In the genomic region with DNA sequence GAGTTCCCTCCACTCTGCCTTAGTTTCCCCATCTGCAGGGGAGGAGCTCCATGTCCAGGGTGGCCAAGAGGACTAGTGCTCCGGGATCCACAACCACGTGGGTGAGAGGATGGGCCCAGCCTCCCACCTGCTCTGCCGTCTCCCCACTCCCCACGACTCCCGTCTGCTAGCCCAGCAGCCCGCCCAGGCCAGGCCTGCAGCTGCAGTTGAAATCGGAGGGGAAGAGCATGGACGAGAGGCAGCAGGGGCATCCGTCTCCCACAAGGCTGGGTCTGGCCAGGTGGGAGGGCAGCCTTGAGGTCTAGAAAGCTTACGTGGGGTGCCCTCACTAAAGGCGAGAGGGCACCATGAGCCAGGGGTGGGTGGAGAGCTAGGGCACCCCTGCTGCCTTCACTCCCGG, we compare ENCODE assay signal across 17 cellular contexts. TPM values are rescaled to one million over a fixed set of nuclear protein-coding genes. Genes with fewer than 3 reads are reported as not detected.
DNase-seq lines count a peak whose midpoint lies in the region; ATAC-seq, FAIRE-seq and TF ChIP-seq lines count a peak whose summit lies in the region.
"Had no signal": no experiment of that assay in that cellular context is flagged by ENCODE, and none has a peak within 500 bp of the region (broad histone marks: within the 10 kb centered on the region; RNA-seq: fewer than 3 reads in every experiment).

No MANE protein-coding gene starts in this region.

- peaks cover 3% of the 10 kb centered on the region; the same call in 1 of the 2 replicates for H3K23me2 ChIP-seq in H1 (ENCODE audit: low read depth, low read length)

- intact Hi-C loops in left ventricle myocardium superior (cut with micrococcal nuclease): no loop called here

- H3K4me1 Mint-ChIP-seq in T-helper 17 cell: peaks cover 55% of the 10 kb centered on the region
- peaks cover 25 to 61% (median 43%) of the 10 kb centered on the region in 4 donors for H3K4me1 Mint-ChIP-seq in naive thymus-derived CD8-positive, alpha-beta T cell

- H3K9me3 Mint-ChIP-seq in naive thymus-derived CD8-positive, alpha-beta T cell: no peaks in the 10 kb centered on the region
- H3K9me3 Mint-ChIP-seq: CD4-positive, CD25-positive, alpha-beta regulatory T cell; HFFc6 had no signal

- ATAC-seq in left ventricle myocardium superior (no peak), T-helper 17 cell (no peak)
- no peak for ATAC-seq in naive thymus-derived CD8-positive, alpha-beta T cell
- ATAC-seq: GM12878 had no signal

- no peak for DNase-seq in cardiac muscle cell (ENCODE audit: low read depth in 1 of 2, low spot score in 1 of 2)
- DNase-seq in left ventricle myocardium superior: no peak
- no peak for DNase-seq in T-helper 17 cell
- DNase-seq in H1 (ENCODE audit: low read depth in 1 of 2, low spot score in 2 of 2): no peak
- DNase-seq in neuronal stem cell (ENCODE audit: low spot score): no peak
- no peak for DNase-seq in NCI-H1417 treated with DMSO at 0.1 percent for 48 hours (lab: John Stamatoyannopoulos, UW)
- DNase-seq in naive thymus-derived CD8-positive, alpha-beta T cell: no peak
- no peak for DNase-seq in activated T-cell treated with anti-CD3 and anti-CD28 coated beads for 4 hours
- DNase-seq: CD4-positive, CD25-positive, alpha-beta regulatory T cell; DMS79; GOT3; HCEC 1CT; HFFc6; IMR-90 had no signal

- H2BK20ac ChIP-seq in H1 (ENCODE audit: low read length): no peak overlapping the region

- no peak for FAIRE-seq in H1 (lab: Jason Lieb, UNC)
- FAIRE-seq: GM12878 had no signal

- H4K5ac ChIP-seq in H1 (ENCODE audit: insufficient read length, low read depth, low read length): no peak overlapping the region

- CTCF ChIA-PET in H1 (lab: Charles Lee; ENCODE audit: partially characterized antibody): interaction anchor here (0.9 to 1.9 kb wide), 13 partner anchors 10 to 305 kb away, joined by 3 to 7 read pairs (median 4); no protein-coding TSS in a partner anchor

- H3K27ac ChIP-seq in cardiac muscle cell (peak overlapping the region; percentile 1), H1 (ENCODE audit: low read depth, low read length) (no peak overlapping the region), neuronal stem cell (replicated peaks; ENCODE audit: low read length) (no peak overlapping the region)
- H3K27ac ChIP-seq: 22Rv1, HL-60 had no signal

- H3K4me2 ChIP-seq in H1 (ENCODE audit: insufficient read depth in 1 of 2, low read depth in 2 of 2, low read length in 2 of 2): no peak overlapping the region
- no peak overlapping the region for H3K4me2 ChIP-seq in neuronal stem cell (ENCODE audit: insufficient read depth, low read length, poor library complexity, severe bottlenecking)

- no peak for TF ChIP-seq POLR2A in H1 (IDR thresholded peaks at IDR 0.05; ENCODE audit: control extremely low read depth in 1 of 2, low read depth in 2 of 2, low read length in 2 of 2)

- H3K9me3 ChIP-seq in cardiac muscle cell (ENCODE audit: low read depth) (no peaks in the 10 kb centered on the region), T-helper 17 cell (ENCODE audit: control insufficient read depth, low read length, poor library complexity, severe bottlenecking) (no peaks in the 10 kb centered on the region), H1 (ENCODE audit: insufficient read depth in 2 of 2, low read depth in 1 of 2, low read length in 1 of 2) (no peaks in the 10 kb centered on the region), neuronal stem cell (replicated peaks in 1 of 2; ENCODE audit: control insufficient read depth in 2 of 2, insufficient read depth in 1 of 2, low read depth in 1 of 2, low read length in 2 of 2) (no peaks in the 10 kb centered on the region)

- H3K27ac Mint-ChIP-seq in T-helper 17 cell: peak overlapping the region; percentile 68
- H3K27ac Mint-ChIP-seq in naive thymus-derived CD8-positive, alpha-beta T cell: peak overlapping the region in 1 of 10 donors; percentile 58
- H3K27ac Mint-ChIP-seq: CD4-positive, CD25-positive, alpha-beta regulatory T cell; HFFc6 had no signal

- H2BK5ac ChIP-seq in H1 (ENCODE audit: low read depth, low read length) (no peak overlapping the region), neuronal stem cell (ENCODE audit: low read length) (no peak overlapping the region)

- no peak overlapping the region for H3K4me3 Mint-ChIP-seq in T-helper 17 cell
- H3K4me3 Mint-ChIP-seq in naive thymus-derived CD8-positive, alpha-beta T cell: no peak overlapping the region
- H3K4me3 Mint-ChIP-seq: HFFc6 had no signal

- no peaks in the 10 kb centered on the region for H4K20me1 ChIP-seq in H1 (replicated peaks in 1 of 2; ENCODE audit: control insufficient read depth in 1 of 2, insufficient read depth in 2 of 2, low read length in 2 of 2)

- no peaks in the 10 kb centered on the region for H3K27me3 ChIP-seq in cardiac muscle cell
- peaks cover 0 to 3% (median 1%) of the 10 kb centered on the region in 4 experiments; a peak in 3 of 7 replicates for H3K27me3 ChIP-seq in H1 (replicated peaks in 1 of 4; ENCODE audit: control insufficient read depth in 3 of 4, extremely low read depth in 1 of 4, insufficient read depth in 3 of 4, low read length in 3 of 4)
- no peaks in the 10 kb centered on the region for H3K27me3 ChIP-seq in neuronal stem cell (ENCODE audit: control insufficient read depth in 3 of 3, insufficient read depth in 3 of 3, low read depth in 1 of 3, low read length in 3 of 3)

- no peak overlapping the region for H2AFZ ChIP-seq in H1 (ENCODE audit: low read length)
- H2AFZ ChIP-seq in neuronal stem cell (ENCODE audit: low read length): no peak overlapping the region

- no peaks in the 10 kb centered on the region for H3K79me2 ChIP-seq in H1 (ENCODE audit: control insufficient read depth in 1 of 2, insufficient read depth in 2 of 2, low read length in 2 of 2)

- TF ChIP-seq EP300 in H1 (IDR thresholded peaks at IDR 0.05; ENCODE audit: borderline replicate concordance in 1 of 2, low read depth in 2 of 2, low read length in 2 of 2): no peak

- POLR2A ChIA-PET in H1 (lab: Charles Lee; ENCODE audit: partially characterized antibody): interaction anchor here (0.9 kb wide), 1 partner anchor 13 kb away, joined by 5 read pairs; no protein-coding TSS in a partner anchor
- POLR2A ChIA-PET in naive thymus-derived CD8-positive, alpha-beta T cell (lab: Charles Lee): interaction anchor here (2.5 to 8.0 kb wide), 2 partner anchors 10 to 38 kb away, joined by 12 to 128 read pairs; no protein-coding TSS in a partner anchor

- H3K4ac ChIP-seq in H1 (replicated peaks; ENCODE audit: insufficient read length, low read depth, low read length) (no peak overlapping the region), neuronal stem cell (ENCODE audit: low read length) (peak overlapping the region; percentile 62)

- H3K23ac ChIP-seq in H1 (ENCODE audit: insufficient read length) (no peak overlapping the region), neuronal stem cell (ENCODE audit: low read depth, low read length, poor library complexity) (peak overlapping the region; percentile 5)

- no peaks in the 10 kb centered on the region for H3K27me3 Mint-ChIP-seq in T-helper 17 cell
- H3K27me3 Mint-ChIP-seq in naive thymus-derived CD8-positive, alpha-beta T cell: no peaks in the 10 kb centered on the region
- H3K27me3 Mint-ChIP-seq: CD4-positive, CD25-positive, alpha-beta regulatory T cell had no signal

- H3K36me3 Mint-ChIP-seq in T-helper 17 cell (ENCODE audit: low read depth): no peaks in the 10 kb centered on the region
- peaks cover 0 to 9% (median 0%) of the 10 kb centered on the region in 3 donors for H3K36me3 Mint-ChIP-seq in naive thymus-derived CD8-positive, alpha-beta T cell

- no peaks in the 10 kb centered on the region for H3K79me1 ChIP-seq in H1 (ENCODE audit: low read depth, low read length)
- no peaks in the 10 kb centered on the region for H3K79me1 ChIP-seq in neuronal stem cell (ENCODE audit: low read depth, low read length)

- H3K4me3 ChIP-seq in cardiac muscle cell: no peak overlapping the region
- no peak overlapping the region for H3K4me3 ChIP-seq in H1 (ENCODE audit: extremely low read depth in 1 of 4, insufficient read depth in 2 of 4, low read depth in 3 of 4, low read length in 4 of 4)
- H3K4me3 ChIP-seq in neuronal stem cell (ENCODE audit: low read length in 2 of 2): no peak overlapping the region
- H3K4me3 ChIP-seq: GM12878 had no signal

- H3K14ac ChIP-seq in H1 (ENCODE audit: insufficient read length) (no peak overlapping the region), neuronal stem cell (ENCODE audit: low read length) (peak overlapping the region; percentile 48)

- H4K8ac ChIP-seq in H1 (ENCODE audit: extremely low read depth, insufficient read depth, low read length): no peak overlapping the region
- H4K8ac ChIP-seq in neuronal stem cell (ENCODE audit: low read depth, low read length): no peak overlapping the region

- TF ChIP-seq RAD21 in H1 (IDR thresholded peaks at IDR 0.05 in 1 of 2, conservative IDR thresholded peaks at IDR 0.05 in 1 of 2; ENCODE audit: low read depth in 2 of 2, low read length in 2 of 2): no peak

- no peak overlapping the region for H2BK120ac ChIP-seq in H1 (replicated peaks; ENCODE audit: low read depth, low read length)
- no peak overlapping the region for H2BK120ac ChIP-seq in neuronal stem cell (ENCODE audit: low read depth, low read length)

- no peak overlapping the region for H3K18ac ChIP-seq in H1 (ENCODE audit: extremely low read depth, low read length)
- peak overlapping the region; percentile 5 for H3K18ac ChIP-seq in neuronal stem cell (ENCODE audit: low read length)

- no peak overlapping the region for H2AK5ac ChIP-seq in H1 (ENCODE audit: low read depth, low read length)
- H2AK5ac ChIP-seq in neuronal stem cell (ENCODE audit: low read depth, low read length): peak overlapping the region; percentile 82

- no peak overlapping the region for H3K56ac ChIP-seq in H1 (replicated peaks; ENCODE audit: insufficient read length, low read depth, low read length)

- H3K36me3 ChIP-seq in cardiac muscle cell (no peaks in the 10 kb centered on the region), H1 (ENCODE audit: control insufficient read depth in 2 of 4, insufficient read depth in 4 of 4, low read length in 3 of 4) (no peaks in the 10 kb centered on the region), neuronal stem cell (replicated peaks in 1 of 2; ENCODE audit: control insufficient read depth in 2 of 2, insufficient read depth in 2 of 2, low read length in 2 of 2) (no peaks in the 10 kb centered on the region)

- no peak overlapping the region for H4K91ac ChIP-seq in H1 (replicated peaks; ENCODE audit: insufficient read length, low read length)
- no peak overlapping the region for H4K91ac ChIP-seq in neuronal stem cell (ENCODE audit: low read depth, low read length, poor library complexity)

- H3K4me1 ChIP-seq in cardiac muscle cell (ENCODE audit: low read depth) (peaks cover 21% of the 10 kb centered on the region), H1 (replicated peaks in 1 of 4; ENCODE audit: control insufficient read depth in 3 of 4, insufficient read depth in 4 of 4, low read length in 3 of 4) (peaks cover 0 to 20% (median 3%) of the 10 kb centered on the region in 4 experiments; a peak in 6 of 7 replicates), neuronal stem cell (ENCODE audit: control insufficient read depth in 2 of 2, insufficient read depth in 1 of 2, low read depth in 1 of 2, low read length in 2 of 2) (peaks cover 13 to 30% of the 10 kb centered on the region in 2 donors)

- WGBS in H1 (ENCODE audit: extremely low coverage in 1 of 2, insufficient coverage in 1 of 2, insufficient read length in 1 of 2, insufficient replicate concordance in 2 of 2, low coverage in 1 of 2, low lambda C conversion rate in 2 of 2, missing lambda C conversion rate in 1 of 2), 2 experiments: 83% methylated on average over 9 of the region's 12 CpGs; no CpG with 5 or more reads in 1 of the 2 experiments
- no CpG with 5 or more reads among the region's 12 CpGs for WGBS in neuronal stem cell (ENCODE audit: extremely low coverage in 2 of 2, insufficient read length in 2 of 2, insufficient replicate concordance in 1 of 2), 2 donors

- no peak for TF ChIP-seq CTCF in cardiac muscle cell (IDR thresholded peaks at IDR 0.05; ENCODE audit: low read depth, low read length)
- no peak for TF ChIP-seq CTCF in H1 (IDR thresholded peaks at IDR 0.05; ENCODE audit: control extremely low read depth in 1 of 3, insufficient read depth in 1 of 3, low read depth in 1 of 3, low read length in 3 of 3)

- H2BK12ac ChIP-seq in H1 (ENCODE audit: low read depth, low read length) (peak overlapping the region; percentile 23; the same call in 1 of the 2 replicates), neuronal stem cell (ENCODE audit: low read length) (no peak overlapping the region)

- H3K9ac ChIP-seq in H1 (replicated peaks in 1 of 4; ENCODE audit: extremely low read depth in 1 of 4, low read depth in 3 of 4, low read length in 3 of 4) (no peak overlapping the region), neuronal stem cell (ENCODE audit: low read depth, low read length, poor library complexity) (no peak overlapping the region)

- H2BK15ac ChIP-seq in H1 (ENCODE audit: low read length): no peak overlapping the region
- H2BK15ac ChIP-seq in neuronal stem cell (ENCODE audit: low read length): peak overlapping the region; percentile 13

RNA-seq across cellular contexts. Expression of a gene that starts 8.6 kb away (rescaled TPM):
- total RNA-seq in cardiac muscle cell (34.9 and 42.9 TPM in 2 replicates), left ventricle myocardium superior (5.2 TPM), T-helper 17 cell (10 to 100 TPM; 60.9 to 62.9 TPM)
- polyA plus RNA-seq in cardiac muscle cell (24.6 and 29.9 TPM in 2 replicates), H1 (2011; rRNA removed) (15.3 and 24.9 TPM in 2 replicates)
- 23.5 and 23.7 TPM in 2 replicates for total RNA-seq in H1 (2021; fragmentation: NEBNext Ultra II Directional; extraction: Animal tissue kit (Norgen Biotek cat#: 25700))
- 11.7 TPM for polyA plus RNA-seq in H1 (2011; cell fraction: cytosol; rRNA removed)
- polyA plus RNA-seq in H1 (2011; cell fraction: nucleus; rRNA removed): 37.7 TPM
- 18.6 to 23.1 TPM (median 21.2 TPM) in 4 replicates for polyA plus RNA-seq in H1 (2012, experiment 1 of 2)
- 15.5 TPM for polyA plus RNA-seq in H1 (2012, experiment 2 of 2)
- polyA plus RNA-seq in H1 (2013, experiment 1 of 2): 16.7 TPM
- 18.6 TPM for polyA plus RNA-seq in H1 (2013, experiment 2 of 2)
- 8.1 and 8.9 TPM in 2 replicates for polyA minus RNA-seq in H1 (2011; rRNA and poly(A)+ RNA removed)
- 14.1 TPM for polyA minus RNA-seq in H1 (2011; cell fraction: cytosol; rRNA and poly(A)+ RNA removed)
- 14.4 TPM for polyA minus RNA-seq in H1 (2011; cell fraction: nucleus; rRNA and poly(A)+ RNA removed)
- polyA plus RNA-seq in neuronal stem cell (2013, experiment 1 of 2): 27.2 TPM
- polyA plus RNA-seq in neuronal stem cell (2013, experiment 2 of 2): 27.3 TPM
- total RNA-seq in naive thymus-derived CD8-positive, alpha-beta T cell: 10 to 100 TPM; 65.7 to 66.1 TPM
- polyA plus RNA-seq in naive thymus-derived CD8-positive, alpha-beta T cell: 10 to 100 TPM; 10.0 to 21.5 (median 14.2) TPM
